ENCODE assay signal across 11 cellular contexts in genomic region chr17:44094701-44095387, GRCh38. TPM values are rescaled to one million over a fixed set of nuclear protein-coding genes. Genes with fewer than 3 reads are reported as not detected.
A peak's percentile ranks its signal among the peaks of the same experiment; 100 is the strongest.
DNase-seq lines count a peak whose midpoint lies in the region; ATAC-seq and TF ChIP-seq lines count a peak whose summit lies in the region.
"Had no signal": no experiment of that assay in that cellular context is flagged by ENCODE, and none has a peak within 500 bp of the region (broad histone marks: within the 10 kb centered on the region; RNA-seq: fewer than 3 reads in every experiment).

No MANE protein-coding gene starts in this region.

- H3K4me1 ChIP-seq in BLaER1, result peaks cover 75% of the 10 kb centered on the region
- peaks cover 0 to 34% (median 3%) of the 10 kb centered on the region in 4 donors for H3K4me1 ChIP-seq in Peyer's patch
- peaks cover 18% of the 10 kb centered on the region for H3K4me1 ChIP-seq in fibroblast of lung (ENCODE audit: control insufficient read depth, extremely low read depth, insufficient read depth, low read length)
- peaks cover 7% of the 10 kb centered on the region for H3K4me1 ChIP-seq in rectal smooth muscle tissue (ENCODE audit: control insufficient read depth, insufficient read depth, low read length)
- H3K4me1 ChIP-seq in adrenal gland (replicated peaks in 1 of 2), result peaks cover 29 to 35% of the 10 kb centered on the region in 2 donors

- H3K9ac ChIP-seq in BLaER1 (peak overlapping the region; percentile 79; the same call in 1 of the 2 replicates), fibroblast of lung (ENCODE audit: insufficient read depth, low read length) (no peak overlapping the region), rectal smooth muscle tissue (ENCODE audit: low read length) (no peak overlapping the region)

- no peak for DNase-seq in Peyer's patch
- DNase-seq in fibroblast of lung (ENCODE audit: low read depth in 2 of 2), result no peak
- no peak for DNase-seq in NCI-H2081 treated with DMSO at 0.1 percent for 48 hours (lab: John Stamatoyannopoulos, UW)
- DNase-seq in GM19240 (ENCODE audit: insufficient read length, low spot score), result no peak
- no peak for DNase-seq in adrenal gland
- DNase-seq: activated T-cell treated with anti-CD3 and anti-CD28 coated beads for 4 hours; CD4-positive, CD25-positive, alpha-beta regulatory T cell had no signal

- no peak overlapping the region for H2AFZ ChIP-seq in fibroblast of lung (ENCODE audit: low read length)

- no peak for ATAC-seq in GM21723 (IDR thresholded peaks at IDR 0.05; ENCODE audit: unreplicated experiment)
- ATAC-seq: natural killer cell treated with Interleukin-12 subunit alpha and Interleukin-12 subunit beta and Interleukin-15 and Interleukin-18, amount 100 ng/mL, for 72 hours had no signal

- H3K9me3 ChIP-seq in BLaER1 (no peaks in the 10 kb centered on the region), Peyer's patch (no peaks in the 10 kb centered on the region), fibroblast of lung (ENCODE audit: control insufficient read depth, insufficient read depth, low read depth, low read length) (no peaks in the 10 kb centered on the region), adrenal gland (replicated peaks in 1 of 3) (no peaks in the 10 kb centered on the region)

- H3K27me3 ChIP-seq in BLaER1 (no peaks in the 10 kb centered on the region), Peyer's patch (no peaks in the 10 kb centered on the region), fibroblast of lung (ENCODE audit: control insufficient read depth, insufficient read depth, low read length) (no peaks in the 10 kb centered on the region), rectal smooth muscle tissue (ENCODE audit: control insufficient read depth, insufficient read depth, low read length) (no peaks in the 10 kb centered on the region), adrenal gland (no peaks in the 10 kb centered on the region)

- peaks cover 5% of the 10 kb centered on the region for H3K79me2 ChIP-seq in fibroblast of lung (ENCODE audit: control insufficient read depth, insufficient read depth, low read length)

- TF ChIP-seq POLR2A in Peyer's patch (IDR thresholded peaks at IDR 0.05) (no peak), adrenal gland (IDR thresholded peaks at IDR 0.05) (no peak)

- intact Hi-C loops in adrenal gland (cut with DNase I), result no loop called here

- H3K4me2 ChIP-seq in BLaER1 (peak overlapping the region; percentile 92), fibroblast of lung (ENCODE audit: extremely low read depth, insufficient read depth, low read length) (no peak overlapping the region)

- H3K27ac ChIP-seq in BLaER1, result peak overlapping the region; percentile 93
- peak overlapping the region in 3 of 4 donors; percentile 63 to 84 (median 78) for H3K27ac ChIP-seq in Peyer's patch
- peak overlapping the region; percentile 45 for H3K27ac ChIP-seq in fibroblast of lung (ENCODE audit: insufficient read depth, low read length)
- peak overlapping the region; percentile 27 for H3K27ac ChIP-seq in rectal smooth muscle tissue (ENCODE audit: low read depth, low read length)
- H3K27ac ChIP-seq in adrenal gland, result peak overlapping the region in 2 of 5 donors; percentile 25 to 89

- no peak for TF ChIP-seq CTCF in Peyer's patch (IDR thresholded peaks at IDR 0.05)
- TF ChIP-seq CTCF in fibroblast of lung (conservative IDR thresholded peaks at IDR 0.05 in 1 of 2, IDR thresholded peaks at IDR 0.05 in 1 of 2; ENCODE audit: low read depth in 1 of 2, low read length in 2 of 2), result no peak
- TF ChIP-seq CTCF in adrenal gland (IDR thresholded peaks at IDR 0.05), result no peak

- H4K20me1 ChIP-seq in BLaER1 (peaks cover 38% of the 10 kb centered on the region), fibroblast of lung (ENCODE audit: control insufficient read depth, extremely low read depth, insufficient read depth, low read length) (no peaks in the 10 kb centered on the region)

- H3K4me3 ChIP-seq in BLaER1 (peak overlapping the region; percentile 57), Peyer's patch (no peak overlapping the region), fibroblast of lung (replicated peaks in 1 of 4; ENCODE audit: control extremely low read depth in 1 of 4, insufficient read depth in 1 of 4, low read depth in 3 of 4, low read length in 4 of 4) (peak overlapping the region in 1 of 4 experiments; percentile 45), rectal smooth muscle tissue (ENCODE audit: low read length) (no peak overlapping the region), adrenal gland (no peak overlapping the region)

- 82 to 93% (median 86%) methylated on average over 8 of the region's 8 CpGs for WGBS in adrenal gland, 4 donors

- H3K36me3 ChIP-seq in BLaER1 (peaks cover 47% of the 10 kb centered on the region), Peyer's patch (peaks cover 0 to 39% (median 0%) of the 10 kb centered on the region in 3 donors), fibroblast of lung (ENCODE audit: control insufficient read depth, insufficient read depth, low read length) (peaks cover 10% of the 10 kb centered on the region), rectal smooth muscle tissue (ENCODE audit: control insufficient read depth, insufficient read depth, low read length) (peaks cover 23% of the 10 kb centered on the region), adrenal gland (replicated peaks in 1 of 2) (peaks cover 0 to 38% of the 10 kb centered on the region in 2 donors)

RNA-seq across cellular contexts. Expression of gene G6PC3, which starts 24.3 kb away (rescaled TPM):
- total RNA-seq in Peyer's patch (10 to 100 TPM in 3 of 4 donors, 1 to 10 TPM in 1; 8.3 to 48.9 (median 33.8) TPM), fibroblast of lung (12.3 and 40.0 TPM in 2 replicates), adrenal gland (100 to 1,000 TPM in 2 of 8 donors, 10 to 100 TPM in 6; 51.2 to 114 (median 80.9) TPM)
- polyA plus RNA-seq in fibroblast of lung (76.1 and 113 TPM in 2 replicates), adrenal gland (100 to 1,000 TPM in 2 of 3 donors, 10 to 100 TPM in 1; 95.0 to 254 (median 207) TPM)
- polyA plus RNA-seq in fibroblast of lung (2012), result 99.8 and 147 TPM in 2 replicates
- polyA minus RNA-seq in fibroblast of lung (ENCODE audit: low replicate concordance), result 190 and 204 TPM in 2 replicates

RNA-seq across cellular contexts. Expression of gene LSM12, which starts 28.4 kb away (rescaled TPM):
- total RNA-seq in Peyer's patch (10 to 100 TPM; 10.7 to 28.4 (median 26.1) TPM), fibroblast of lung (21.8 and 25.6 TPM in 2 replicates), adrenal gland (10 to 100 TPM; 19.8 to 53.0 (median 40.0) TPM)
- polyA plus RNA-seq in fibroblast of lung (79.3 and 86.4 TPM in 2 replicates), adrenal gland (10 to 100 TPM; 28.9 to 54.7 (median 37.0) TPM)
- polyA plus RNA-seq in fibroblast of lung (2012), result 49.0 and 51.2 TPM in 2 replicates
- polyA minus RNA-seq in fibroblast of lung (ENCODE audit: low replicate concordance), result 41.1 and 55.5 TPM in 2 replicates

RNA-seq across cellular contexts. Expression of gene HDAC5, which starts 28.6 kb away (rescaled TPM):
- total RNA-seq in Peyer's patch (10 to 100 TPM; 42.4 to 71.0 (median 48.4) TPM), fibroblast of lung (66.8 and 125 TPM in 2 replicates), adrenal gland (100 to 1,000 TPM in 3 of 8 donors, 10 to 100 TPM in 5; 15.1 to 144 (median 73.0) TPM)
- polyA plus RNA-seq in fibroblast of lung (31.3 and 35.1 TPM in 2 replicates), adrenal gland (100 to 1,000 TPM in 1 of 3 donors, 10 to 100 TPM in 1, 1 to 10 TPM in 1; 4.8 to 102 (median 83.0) TPM)
- polyA plus RNA-seq in fibroblast of lung (2012), result 55.6 and 56.9 TPM in 2 replicates
- polyA minus RNA-seq in fibroblast of lung (ENCODE audit: low replicate concordance), result 205 and 240 TPM in 2 replicates

RNA-seq across cellular contexts. Expression of gene HROB, which starts 46.9 kb away (rescaled TPM):
- 1 to 10 TPM in 3 of 4 donors, under 1 TPM in 1; 0.53 to 5.8 (median 1.6) TPM for total RNA-seq in Peyer's patch
- 1.0 and 1.5 TPM in 2 replicates for total RNA-seq in fibroblast of lung
- polyA plus RNA-seq in fibroblast of lung, result 1.8 and 4.7 TPM in 2 replicates
- 1.4 and 4.5 TPM in 2 replicates for polyA plus RNA-seq in fibroblast of lung (2012)
- polyA minus RNA-seq in fibroblast of lung (ENCODE audit: low replicate concordance), result 2.3 and 16.6 TPM in 2 replicates
- total RNA-seq in adrenal gland, result 1 to 10 TPM in 2 of 8 donors, under 1 TPM in 5, not detected in 1; 0.49 to 2.6 (median 0.83) TPM
- 1 to 10 TPM in 2 of 3 donors, under 1 TPM in 1; 0.42 to 2.6 (median 1.5) TPM for polyA plus RNA-seq in adrenal gland
